In the genomic region with DNA sequence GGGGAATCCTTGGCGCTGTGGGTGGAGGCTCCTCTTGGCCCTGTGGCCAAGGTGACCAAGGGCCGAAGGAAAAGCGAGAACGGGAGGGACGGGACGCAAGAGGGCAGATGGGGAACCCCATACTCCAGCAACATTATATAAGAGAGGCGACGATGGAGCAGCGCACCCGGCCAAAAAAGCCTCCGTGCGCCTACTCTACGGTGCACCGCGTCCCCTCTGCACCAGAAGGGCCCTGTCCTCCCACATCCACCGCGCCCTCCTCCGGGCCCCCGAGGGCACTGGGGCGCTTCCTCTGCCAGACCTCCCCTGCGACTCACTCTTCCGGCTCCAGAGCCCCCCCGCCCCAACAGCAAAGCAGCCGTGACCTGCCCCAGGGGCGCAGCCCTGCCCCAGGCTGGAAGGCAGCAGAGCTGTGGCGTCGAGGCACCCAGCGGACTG, we compare ENCODE assay signal across 8 cellular contexts. TPM values are rescaled to one million over a fixed set of nuclear protein-coding genes. Genes with fewer than 3 reads are reported as not detected.
A peak's percentile ranks its signal among the peaks of the same experiment; 100 is the strongest.
DNase-seq lines count a peak whose midpoint lies in the region; ATAC-seq, FAIRE-seq and TF ChIP-seq lines count a peak whose summit lies in the region.

No MANE protein-coding gene starts in this region.

- ATAC-seq in GM18511 (IDR thresholded peaks at IDR 0.05; ENCODE audit: unreplicated experiment): peak; percentile 41
- ATAC-seq in HG02763 (IDR thresholded peaks at IDR 0.05; ENCODE audit: unreplicated experiment): peak; percentile 27
- ATAC-seq in memory B cell (ENCODE audit: low read depth): peak; percentile 40

- H3K36me3 Mint-ChIP-seq in brain (no peaks in the 10 kb centered on the region), memory B cell (no peaks in the 10 kb centered on the region)

- H3K9me3 ChIP-seq in SK-N-MC (ENCODE audit: low read depth, low read length): no peaks in the 10 kb centered on the region

- no peak overlapping the region for H3K27ac ChIP-seq in SK-N-MC

- TF ChIP-seq CTCF in brain (conservative IDR thresholded peaks at IDR 0.05): no peak

- peak overlapping the region; percentile 47 to 81 (median 74) for H3K4me3 Mint-ChIP-seq in brain
- peak overlapping the region; percentile 98 for H3K4me3 Mint-ChIP-seq in memory B cell

- H3K36me3 ChIP-seq in SK-N-MC (ENCODE audit: insufficient read depth, low read length): no peaks in the 10 kb centered on the region

- no peak overlapping the region for H3K27ac Mint-ChIP-seq in brain
- H3K27ac Mint-ChIP-seq in memory B cell: peak overlapping the region; percentile 94

- no peak for FAIRE-seq in urothelium cell line (lab: Jason Lieb, UNC)

- DNase-seq in SK-N-MC (ENCODE audit: low read depth, low spot score) (no peak), memory B cell (ENCODE audit: low spot score in 2 of 2) (peak; percentile 46 to 71), SHP77 treated with DMSO at 0.1 percent for 48 hours (lab: John Stamatoyannopoulos, UW) (no peak), urothelium cell line (ENCODE audit: low spot score) (no peak)
- DNase-seq in stimulated activated CD8-positive, alpha-beta memory T cell treated with anti-CD3 and anti-CD28 coated beads, Interleukin-7, amount 100 ng/mL, for 48 hours (ENCODE audit: extremely low read depth in 1 of 2, low read depth in 1 of 2): peak; percentile 22 to 28

- peaks cover 0 to 8% (median 0%) of the 10 kb centered on the region in 5 experiments for H3K9me3 Mint-ChIP-seq in brain
- H3K9me3 Mint-ChIP-seq in memory B cell: no peaks in the 10 kb centered on the region

- peaks cover 83% of the 10 kb centered on the region for H3K27me3 Mint-ChIP-seq in brain
- no peaks in the 10 kb centered on the region for H3K27me3 Mint-ChIP-seq in memory B cell

- H3K4me3 ChIP-seq in SK-N-MC: peak overlapping the region; percentile 51

- H3K9ac ChIP-seq in SK-N-MC (ENCODE audit: insufficient read length): no peak overlapping the region

- H3K4me1 Mint-ChIP-seq in brain (peaks cover 8% of the 10 kb centered on the region), memory B cell (peaks cover 26% of the 10 kb centered on the region)

RNA-seq across cellular contexts. Expression of gene LY75, which starts 0.4 kb away (rescaled TPM):
- polyA plus RNA-seq in brain (ENCODE audit: insufficient read depth, low read depth, low replicate concordance): 0.49 TPM

Comparison
In these comparisons a context has a peak if more than half of its experiments do, and no peak if none do; other contexts are left out.
1. DNase-seq: peak in memory B cell (2 of 2) and stimulated activated CD8-positive, alpha-beta memory T cell treated with anti-CD3 and anti-CD28 coated beads, Interleukin-7, amount 100 ng/mL, for 48 hours (2 of 2); none in SK-N-MC (single experiment), SHP77 treated with DMSO at 0.1 percent for 48 hours (single experiment) and urothelium cell line (single experiment).
2. Peak in every context shown above with its lines, with median percentiles within 50 percentile points of each other: ATAC-seq.